ENCODE assay signal across 1 cellular context in genomic region chr16:57447142-57447962, GRCh38.
TF ChIP-seq lines count a peak whose summit lies in the region.

CIAPIN1 (minus strand) TSS chr16:57447385; CDS start chr16:57440928, 6,457 bp downstream.
A gene with protein sequence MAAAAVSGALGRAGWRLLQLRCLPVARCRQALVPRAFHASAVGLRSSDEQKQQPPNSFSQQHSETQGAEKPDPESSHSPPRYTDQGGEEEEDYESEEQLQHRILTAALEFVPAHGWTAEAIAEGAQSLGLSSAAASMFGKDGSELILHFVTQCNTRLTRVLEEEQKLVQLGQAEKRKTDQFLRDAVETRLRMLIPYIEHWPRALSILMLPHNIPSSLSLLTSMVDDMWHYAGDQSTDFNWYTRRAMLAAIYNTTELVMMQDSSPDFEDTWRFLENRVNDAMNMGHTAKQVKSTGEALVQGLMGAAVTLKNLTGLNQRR (plus strand): TSS chr16:57447479. CDS start chr16:57447506, 27 bp downstream.

TF ChIP-seq in GM12878, 131 proteins besides CTCF, POLR2A, EP300 and RAD21 (continued from another document and continues in another):
- TF ChIP-seq, protein P1, sequence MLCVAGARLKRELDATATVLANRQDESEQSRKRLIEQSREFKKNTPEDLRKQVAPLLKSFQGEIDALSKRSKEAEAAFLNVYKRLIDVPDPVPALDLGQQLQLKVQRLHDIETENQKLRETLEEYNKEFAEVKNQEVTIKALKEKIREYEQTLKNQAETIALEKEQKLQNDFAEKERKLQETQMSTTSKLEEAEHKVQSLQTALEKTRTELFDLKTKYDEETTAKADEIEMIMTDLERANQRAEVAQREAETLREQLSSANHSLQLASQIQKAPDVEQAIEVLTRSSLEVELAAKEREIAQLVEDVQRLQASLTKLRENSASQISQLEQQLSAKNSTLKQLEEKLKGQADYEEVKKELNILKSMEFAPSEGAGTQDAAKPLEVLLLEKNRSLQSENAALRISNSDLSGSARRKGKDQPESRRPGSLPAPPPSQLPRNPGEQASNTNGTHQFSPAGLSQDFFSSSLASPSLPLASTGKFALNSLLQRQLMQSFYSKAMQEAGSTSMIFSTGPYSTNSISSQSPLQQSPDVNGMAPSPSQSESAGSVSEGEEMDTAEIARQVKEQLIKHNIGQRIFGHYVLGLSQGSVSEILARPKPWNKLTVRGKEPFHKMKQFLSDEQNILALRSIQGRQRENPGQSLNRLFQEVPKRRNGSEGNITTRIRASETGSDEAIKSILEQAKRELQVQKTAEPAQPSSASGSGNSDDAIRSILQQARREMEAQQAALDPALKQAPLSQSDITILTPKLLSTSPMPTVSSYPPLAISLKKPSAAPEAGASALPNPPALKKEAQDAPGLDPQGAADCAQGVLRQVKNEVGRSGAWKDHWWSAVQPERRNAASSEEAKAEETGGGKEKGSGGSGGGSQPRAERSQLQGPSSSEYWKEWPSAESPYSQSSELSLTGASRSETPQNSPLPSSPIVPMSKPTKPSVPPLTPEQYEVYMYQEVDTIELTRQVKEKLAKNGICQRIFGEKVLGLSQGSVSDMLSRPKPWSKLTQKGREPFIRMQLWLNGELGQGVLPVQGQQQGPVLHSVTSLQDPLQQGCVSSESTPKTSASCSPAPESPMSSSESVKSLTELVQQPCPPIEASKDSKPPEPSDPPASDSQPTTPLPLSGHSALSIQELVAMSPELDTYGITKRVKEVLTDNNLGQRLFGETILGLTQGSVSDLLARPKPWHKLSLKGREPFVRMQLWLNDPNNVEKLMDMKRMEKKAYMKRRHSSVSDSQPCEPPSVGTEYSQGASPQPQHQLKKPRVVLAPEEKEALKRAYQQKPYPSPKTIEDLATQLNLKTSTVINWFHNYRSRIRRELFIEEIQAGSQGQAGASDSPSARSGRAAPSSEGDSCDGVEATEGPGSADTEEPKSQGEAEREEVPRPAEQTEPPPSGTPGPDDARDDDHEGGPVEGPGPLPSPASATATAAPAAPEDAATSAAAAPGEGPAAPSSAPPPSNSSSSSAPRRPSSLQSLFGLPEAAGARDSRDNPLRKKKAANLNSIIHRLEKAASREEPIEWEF (IDR thresholded peaks at IDR 0.05; ENCODE audit: insufficient replicate concordance, low read depth, low read length), result no peak
- peak; percentile 97 for TF ChIP-seq BRCA1 (IDR thresholded peaks at IDR 0.05; ENCODE audit: low read depth, low read length)
- no peak for TF ChIP-seq MTA3 (IDR thresholded peaks at IDR 0.05; ENCODE audit: borderline replicate concordance, low read length)
- TF ChIP-seq CEBPB (IDR thresholded peaks at IDR 0.05; ENCODE audit: borderline replicate concordance in 1 of 2, low read depth in 2 of 2, low read length in 2 of 2), result no peak
- no peak for TF ChIP-seq E2F4 (IDR thresholded peaks at IDR 0.05; ENCODE audit: low read depth, low read length)
- TF ChIP-seq SIX5 (IDR thresholded peaks at IDR 0.05; ENCODE audit: low read depth, low read length, severe bottlenecking), result peak; percentile 77
- TF ChIP-seq BCL11A (IDR thresholded peaks at IDR 0.05; ENCODE audit: low read depth, low read length), result no peak
- TF ChIP-seq, protein P2, sequence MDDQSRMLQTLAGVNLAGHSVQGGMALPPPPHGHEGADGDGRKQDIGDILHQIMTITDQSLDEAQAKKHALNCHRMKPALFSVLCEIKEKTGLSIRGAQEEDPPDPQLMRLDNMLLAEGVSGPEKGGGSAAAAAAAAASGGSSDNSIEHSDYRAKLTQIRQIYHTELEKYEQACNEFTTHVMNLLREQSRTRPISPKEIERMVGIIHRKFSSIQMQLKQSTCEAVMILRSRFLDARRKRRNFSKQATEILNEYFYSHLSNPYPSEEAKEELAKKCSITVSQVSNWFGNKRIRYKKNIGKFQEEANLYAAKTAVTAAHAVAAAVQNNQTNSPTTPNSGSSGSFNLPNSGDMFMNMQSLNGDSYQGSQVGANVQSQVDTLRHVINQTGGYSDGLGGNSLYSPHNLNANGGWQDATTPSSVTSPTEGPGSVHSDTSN (IDR thresholded peaks at IDR 0.05; ENCODE audit: insufficient replicate concordance, low read depth, low read length), result no peak
- peak; percentile 90 for TF ChIP-seq NKRF (conservative IDR thresholded peaks at IDR 0.05)
- TF ChIP-seq SUZ12 (IDR thresholded peaks at IDR 0.05; ENCODE audit: unreplicated experiment), result no peak
- TF ChIP-seq FOXM1 (IDR thresholded peaks at IDR 0.05; ENCODE audit: low read depth, low read length), result no peak
- no peak for TF ChIP-seq PAX8 (IDR thresholded peaks at IDR 0.05)
- TF ChIP-seq, protein P3, sequence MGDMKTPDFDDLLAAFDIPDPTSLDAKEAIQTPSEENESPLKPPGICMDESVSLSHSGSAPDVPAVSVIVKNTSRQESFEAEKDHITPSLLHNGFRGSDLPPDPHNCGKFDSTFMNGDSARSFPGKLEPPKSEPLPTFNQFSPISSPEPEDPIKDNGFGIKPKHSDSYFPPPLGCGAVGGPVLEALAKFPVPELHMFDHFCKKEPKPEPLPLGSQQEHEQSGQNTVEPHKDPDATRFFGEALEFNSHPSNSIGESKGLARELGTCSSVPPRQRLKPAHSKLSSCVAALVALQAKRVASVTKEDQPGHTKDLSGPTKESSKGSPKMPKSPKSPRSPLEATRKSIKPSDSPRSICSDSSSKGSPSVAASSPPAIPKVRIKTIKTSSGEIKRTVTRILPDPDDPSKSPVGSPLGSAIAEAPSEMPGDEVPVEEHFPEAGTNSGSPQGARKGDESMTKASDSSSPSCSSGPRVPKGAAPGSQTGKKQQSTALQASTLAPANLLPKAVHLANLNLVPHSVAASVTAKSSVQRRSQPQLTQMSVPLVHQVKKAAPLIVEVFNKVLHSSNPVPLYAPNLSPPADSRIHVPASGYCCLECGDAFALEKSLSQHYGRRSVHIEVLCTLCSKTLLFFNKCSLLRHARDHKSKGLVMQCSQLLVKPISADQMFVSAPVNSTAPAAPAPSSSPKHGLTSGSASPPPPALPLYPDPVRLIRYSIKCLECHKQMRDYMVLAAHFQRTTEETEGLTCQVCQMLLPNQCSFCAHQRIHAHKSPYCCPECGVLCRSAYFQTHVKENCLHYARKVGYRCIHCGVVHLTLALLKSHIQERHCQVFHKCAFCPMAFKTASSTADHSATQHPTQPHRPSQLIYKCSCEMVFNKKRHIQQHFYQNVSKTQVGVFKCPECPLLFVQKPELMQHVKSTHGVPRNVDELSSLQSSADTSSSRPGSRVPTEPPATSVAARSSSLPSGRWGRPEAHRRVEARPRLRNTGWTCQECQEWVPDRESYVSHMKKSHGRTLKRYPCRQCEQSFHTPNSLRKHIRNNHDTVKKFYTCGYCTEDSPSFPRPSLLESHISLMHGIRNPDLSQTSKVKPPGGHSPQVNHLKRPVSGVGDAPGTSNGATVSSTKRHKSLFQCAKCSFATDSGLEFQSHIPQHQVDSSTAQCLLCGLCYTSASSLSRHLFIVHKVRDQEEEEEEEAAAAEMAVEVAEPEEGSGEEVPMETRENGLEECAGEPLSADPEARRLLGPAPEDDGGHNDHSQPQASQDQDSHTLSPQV (IDR thresholded peaks at IDR 0.05), result no peak
- TF ChIP-seq ZNF384 (IDR thresholded peaks at IDR 0.05; ENCODE audit: borderline replicate concordance, low read depth, low read length), result no peak
- TF ChIP-seq, protein P4, sequence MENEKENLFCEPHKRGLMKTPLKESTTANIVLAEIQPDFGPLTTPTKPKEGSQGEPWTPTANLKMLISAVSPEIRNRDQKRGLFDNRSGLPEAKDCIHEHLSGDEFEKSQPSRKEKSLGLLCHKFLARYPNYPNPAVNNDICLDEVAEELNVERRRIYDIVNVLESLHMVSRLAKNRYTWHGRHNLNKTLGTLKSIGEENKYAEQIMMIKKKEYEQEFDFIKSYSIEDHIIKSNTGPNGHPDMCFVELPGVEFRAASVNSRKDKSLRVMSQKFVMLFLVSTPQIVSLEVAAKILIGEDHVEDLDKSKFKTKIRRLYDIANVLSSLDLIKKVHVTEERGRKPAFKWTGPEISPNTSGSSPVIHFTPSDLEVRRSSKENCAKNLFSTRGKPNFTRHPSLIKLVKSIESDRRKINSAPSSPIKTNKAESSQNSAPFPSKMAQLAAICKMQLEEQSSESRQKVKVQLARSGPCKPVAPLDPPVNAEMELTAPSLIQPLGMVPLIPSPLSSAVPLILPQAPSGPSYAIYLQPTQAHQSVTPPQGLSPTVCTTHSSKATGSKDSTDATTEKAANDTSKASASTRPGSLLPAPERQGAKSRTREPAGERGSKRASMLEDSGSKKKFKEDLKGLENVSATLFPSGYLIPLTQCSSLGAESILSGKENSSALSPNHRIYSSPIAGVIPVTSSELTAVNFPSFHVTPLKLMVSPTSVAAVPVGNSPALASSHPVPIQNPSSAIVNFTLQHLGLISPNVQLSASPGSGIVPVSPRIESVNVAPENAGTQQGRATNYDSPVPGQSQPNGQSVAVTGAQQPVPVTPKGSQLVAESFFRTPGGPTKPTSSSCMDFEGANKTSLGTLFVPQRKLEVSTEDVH (IDR thresholded peaks at IDR 0.05; ENCODE audit: low read depth, partially characterized antibody), result no peak
- TF ChIP-seq ZBTB4 (CRISPR knock-in tag; IDR thresholded peaks at IDR 0.05), result no peak
- TF ChIP-seq ASH2L (IDR thresholded peaks at IDR 0.05; ENCODE audit: borderline replicate concordance, low read depth), result no peak
- no peak for TF ChIP-seq ZBED1 (IDR thresholded peaks at IDR 0.05; ENCODE audit: borderline replicate concordance)
- peak; percentile 99 for TF ChIP-seq YY1 (IDR thresholded peaks at IDR 0.05; ENCODE audit: low read depth, low read length)
- no peak for TF ChIP-seq ZNF622 (IDR thresholded peaks at IDR 0.05)
- TF ChIP-seq POU2F2 (IDR thresholded peaks at IDR 0.05; ENCODE audit: borderline replicate concordance, low read depth, low read length), result no peak
- peak; percentile 84 for TF ChIP-seq POLR2AphosphoS5 (IDR thresholded peaks at IDR 0.05; ENCODE audit: low read length)
- no peak for TF ChIP-seq EED (IDR thresholded peaks at IDR 0.05; ENCODE audit: low read depth)
- TF ChIP-seq SREBF2 (IDR thresholded peaks at IDR 0.05; ENCODE audit: low read length), result no peak
- TF ChIP-seq CREM (IDR thresholded peaks at IDR 0.05; ENCODE audit: low read depth), result peak; percentile 95
- peak; percentile 65 to 91; a peak in 2 of 3 replicates for TF ChIP-seq EGR1 (IDR thresholded peaks at IDR 0.05; ENCODE audit: borderline replicate concordance in 1 of 2, low read depth in 2 of 2, low read length in 2 of 2)
- 0 out of 4 replicates have a peak, but pooled peaks of 1 of the 2 experiments have one; percentile 51 for TF ChIP-seq SRF (IDR thresholded peaks at IDR 0.05; ENCODE audit: low read depth in 2 of 2, low read length in 2 of 2)
- TF ChIP-seq, protein P5, sequence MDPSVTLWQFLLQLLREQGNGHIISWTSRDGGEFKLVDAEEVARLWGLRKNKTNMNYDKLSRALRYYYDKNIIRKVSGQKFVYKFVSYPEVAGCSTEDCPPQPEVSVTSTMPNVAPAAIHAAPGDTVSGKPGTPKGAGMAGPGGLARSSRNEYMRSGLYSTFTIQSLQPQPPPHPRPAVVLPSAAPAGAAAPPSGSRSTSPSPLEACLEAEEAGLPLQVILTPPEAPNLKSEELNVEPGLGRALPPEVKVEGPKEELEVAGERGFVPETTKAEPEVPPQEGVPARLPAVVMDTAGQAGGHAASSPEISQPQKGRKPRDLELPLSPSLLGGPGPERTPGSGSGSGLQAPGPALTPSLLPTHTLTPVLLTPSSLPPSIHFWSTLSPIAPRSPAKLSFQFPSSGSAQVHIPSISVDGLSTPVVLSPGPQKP (IDR thresholded peaks at IDR 0.05; ENCODE audit: low read depth, low read length), result peak; percentile 62; the same call in 1 of the 2 replicates
- no peak for TF ChIP-seq RFX5 (IDR thresholded peaks at IDR 0.05; ENCODE audit: low read depth, low read length)
- TF ChIP-seq IRF4 (IDR thresholded peaks at IDR 0.05; ENCODE audit: low read depth, low read length), result no peak
- peak; percentile 86; the same call in 1 of the 2 replicates for TF ChIP-seq ZNF207 (IDR thresholded peaks at IDR 0.05; ENCODE audit: borderline replicate concordance)
